ENCODE assay signal across 10 cellular contexts in genomic region chr1:241638091-241638682, GRCh38. TPM values are rescaled to one million over a fixed set of nuclear protein-coding genes. Genes with fewer than 3 reads are reported as not detected.
A peak's percentile ranks its signal among the peaks of the same experiment; 100 is the strongest.
DNase-seq lines count a peak whose midpoint lies in the region; ATAC-seq, FAIRE-seq and TF ChIP-seq lines count a peak whose summit lies in the region.
"Had no signal": no experiment of that assay in that cellular context is flagged by ENCODE, and none has a peak within 500 bp of the region (broad histone marks: within the 10 kb centered on the region; RNA-seq: fewer than 3 reads in every experiment).

No MANE protein-coding gene starts in this region.

- no peak for TF ChIP-seq CTCF in HFFc6 (IDR thresholded peaks at IDR 0.05)
- no peak for TF ChIP-seq CTCF in astrocyte (IDR thresholded peaks at IDR 0.05; ENCODE audit: insufficient read depth, low read depth, low read length)
- no peak for TF ChIP-seq CTCF in lower lobe of right lung (IDR thresholded peaks at IDR 0.05)

- H2AFZ ChIP-seq in astrocyte (ENCODE audit: low read depth, low read length) = no peak overlapping the region

- H3K9me3 ChIP-seq in BLaER1 = peaks cover 8% of the 10 kb centered on the region
- no peaks in the 10 kb centered on the region for H3K9me3 ChIP-seq in astrocyte (ENCODE audit: insufficient read depth, low read depth, low read length)
- no peaks in the 10 kb centered on the region for H3K9me3 ChIP-seq in lower lobe of right lung
- H3K9me3 ChIP-seq: suprapubic skin had no signal

- H3K9ac ChIP-seq in BLaER1 (peak overlapping the region; percentile 91), astrocyte (ENCODE audit: low read length) (no peak overlapping the region)

- H3K4me3 ChIP-seq in BLaER1 (peak overlapping the region; percentile 91), astrocyte (ENCODE audit: insufficient read depth, low read depth, low read length) (peak overlapping the region; percentile 96), lower lobe of right lung (peak overlapping the region; percentile 82)

- ATAC-seq in lower lobe of right lung = no peak
- no peak for ATAC-seq in HG03520 (IDR thresholded peaks at IDR 0.05; ENCODE audit: unreplicated experiment)
- ATAC-seq in HG03378 (IDR thresholded peaks at IDR 0.05; ENCODE audit: unreplicated experiment) = no peak
- ATAC-seq in GM18907 (IDR thresholded peaks at IDR 0.05; ENCODE audit: unreplicated experiment) = no peak

- H3K79me2 ChIP-seq in astrocyte (ENCODE audit: insufficient read depth, low read length) = peaks cover 47% of the 10 kb centered on the region

- H3K36me3 ChIP-seq in BLaER1 = peaks cover 20% of the 10 kb centered on the region
- H3K36me3 ChIP-seq in astrocyte (ENCODE audit: insufficient read depth, low read length) = peaks cover 12% of the 10 kb centered on the region
- H3K36me3 ChIP-seq in lower lobe of right lung = peaks cover 6% of the 10 kb centered on the region
- H3K36me3 ChIP-seq: suprapubic skin had no signal

- FAIRE-seq in astrocyte (lab: Jason Lieb, UNC) = no peak

- peaks cover 67% of the 10 kb centered on the region for H3K4me1 ChIP-seq in BLaER1
- peaks cover 16% of the 10 kb centered on the region for H3K4me1 ChIP-seq in astrocyte (ENCODE audit: insufficient read depth, low read length)
- H3K4me1 ChIP-seq in lower lobe of right lung = peaks cover 27% of the 10 kb centered on the region

- no peak overlapping the region for H3K27ac Mint-ChIP-seq in HFFc6
- H3K27ac Mint-ChIP-seq in astrocyte (ENCODE audit: unreplicated experiment) = no peak overlapping the region

- H3K9me3 Mint-ChIP-seq in HFFc6 (peaks cover 4% of the 10 kb centered on the region; the same call in 1 of the 2 replicates), astrocyte (ENCODE audit: unreplicated experiment) (peaks cover 2% of the 10 kb centered on the region)

- DNase-seq in HFFc6 (no peak), astrocyte (ENCODE audit: low read depth) (no peak), lower lobe of right lung (no peak), activated gamma-delta T cell treated with Interleukin-2 at 50 U/mL for 16 hours (no peak)

- H3K27me3 Mint-ChIP-seq in HFFc6 (ENCODE audit: insufficient read depth) (no peaks in the 10 kb centered on the region; the same call in 1 of the 2 replicates), astrocyte (ENCODE audit: low read depth, unreplicated experiment) (no peaks in the 10 kb centered on the region)

- H3K27me3 ChIP-seq in BLaER1 = no peaks in the 10 kb centered on the region
- no peaks in the 10 kb centered on the region for H3K27me3 ChIP-seq in astrocyte (ENCODE audit: insufficient read depth, low read length)
- H3K27me3 ChIP-seq in lower lobe of right lung (ENCODE audit: low read depth) = no peaks in the 10 kb centered on the region
- H3K27me3 ChIP-seq: suprapubic skin had no signal

- intact Hi-C loops in lower lobe of right lung (cut with DNase I) = no loop called here

- H3K36me3 Mint-ChIP-seq in HFFc6 (ENCODE audit: low read depth) (peaks cover 18% of the 10 kb centered on the region; the same call in 1 of the 2 replicates), astrocyte (ENCODE audit: low read depth, unreplicated experiment) (no peaks in the 10 kb centered on the region)

- H3K4me2 ChIP-seq in BLaER1 = peak overlapping the region; percentile 90
- H3K4me2 ChIP-seq in astrocyte (ENCODE audit: low read length) = peak overlapping the region; percentile 94

- H3K4me3 Mint-ChIP-seq in HFFc6 (peak overlapping the region; percentile 86), astrocyte (ENCODE audit: unreplicated experiment) (peak overlapping the region; percentile 93)

- H3K27ac ChIP-seq in BLaER1 (0 out of 2 replicates have a peak overlapping the region, but pooled peaks have one; percentile 35), astrocyte (ENCODE audit: low read depth, low read length) (no peak overlapping the region), lower lobe of right lung (no peak overlapping the region)
- H3K27ac ChIP-seq: suprapubic skin had no signal

- H3K4me1 Mint-ChIP-seq in HFFc6 (ENCODE audit: low read depth) (peaks cover 53% of the 10 kb centered on the region), astrocyte (ENCODE audit: low read depth, unreplicated experiment) (peaks cover 34% of the 10 kb centered on the region)

- H4K20me1 ChIP-seq in BLaER1 (peaks cover 11% of the 10 kb centered on the region; the same call in 1 of the 2 replicates), astrocyte (ENCODE audit: insufficient read depth, low read length) (peaks cover 18% of the 10 kb centered on the region)

RNA-seq across cellular contexts. Expression of gene CHML, which starts 2.0 kb away (rescaled TPM):
- 10 to 100 TPM; 15.2 to 17.9 (median 16.5) TPM for total RNA-seq in HFFc6 (2021; fragmentation: NEBNext Ultra II Directional; extraction: Animal tissue kit (Norgen Biotek cat#: 25700))
- total RNA-seq in astrocyte = 16.6 and 22.6 TPM in 2 replicates
- total RNA-seq in lower lobe of right lung = 14.5 TPM

RNA-seq across cellular contexts. Expression of gene OPN3, which starts 2.0 kb away (rescaled TPM):
- 10 to 100 TPM in 2 of 6 experiments, 1 to 10 TPM in 4; 7.3 to 13.1 (median 9.7) TPM for total RNA-seq in HFFc6 (2021; fragmentation: NEBNext Ultra II Directional; extraction: Animal tissue kit (Norgen Biotek cat#: 25700))
- 12.0 and 16.9 TPM in 2 replicates for total RNA-seq in astrocyte
- 36.5 TPM for total RNA-seq in lower lobe of right lung

RNA-seq across cellular contexts. Expression of gene WDR64, which starts 13.9 kb away (rescaled TPM):
- total RNA-seq in HFFc6 (2021; fragmentation: NEBNext Ultra II Directional; extraction: Animal tissue kit (Norgen Biotek cat#: 25700)) = not detected
- total RNA-seq in astrocyte = not detected in 2 replicates
- total RNA-seq in lower lobe of right lung = not detected
- total RNA-seq: glomerular endothelial cell, suprapubic skin had no signal
